ENCODE assay signal across 13 cellular contexts in genomic region chr1:158007949-158008386, GRCh38. TPM values are rescaled to one million over a fixed set of nuclear protein-coding genes. Genes with fewer than 3 reads are reported as not detected.
DNase-seq lines count a peak whose midpoint lies in the region; ATAC-seq and TF ChIP-seq lines count a peak whose summit lies in the region.
"Had no signal": no experiment of that assay in that cellular context is flagged by ENCODE, and none has a peak within 500 bp of the region (broad histone marks: within the 10 kb centered on the region; RNA-seq: fewer than 3 reads in every experiment).

No MANE protein-coding gene starts in this region.

- TF ChIP-seq CTCF in endothelial cell (IDR thresholded peaks at IDR 0.05; ENCODE audit: unreplicated experiment) (no peak), nephron (IDR thresholded peaks at IDR 0.05; ENCODE audit: unreplicated experiment in 3 of 3) (no peak), upper lobe of right lung (IDR thresholded peaks at IDR 0.05) (no peak)

- H3K27ac Mint-ChIP-seq in endothelial cell (ENCODE audit: unreplicated experiment) (peak overlapping the region; percentile 42), nephron (peak overlapping the region; percentile 96 to 97 (median 97))
- H3K27ac Mint-ChIP-seq: activated T-helper 1 cell treated with anti-CD3 and anti-CD28 coated beads, Interleukin-12 subunit alpha, Interleukin-12 subunit beta, Interleukin-2, Interleukin-4 antibody, amounts not matched to agents 30 ng/mL and 10 ng/mL and 1 ng/mL, durations not matched to agents 14 hours and 24 hours and 36 hours had no signal

- no peak overlapping the region for H3K4me3 ChIP-seq in upper lobe of right lung

- peaks cover 70% of the 10 kb centered on the region for H3K4me1 Mint-ChIP-seq in endothelial cell (ENCODE audit: unreplicated experiment)
- H3K4me1 Mint-ChIP-seq in nephron: peaks cover 95% of the 10 kb centered on the region
- H3K4me1 Mint-ChIP-seq: stimulated activated naive CD8-positive, alpha-beta T cell treated with anti-CD3 and anti-CD28 coated beads, Interleukin-15, amount 100 ng/mL, for 72 hours had no signal

- ATAC-seq in upper lobe of right lung (no peak), HG02642 (IDR thresholded peaks at IDR 0.05; ENCODE audit: poor library complexity, unreplicated experiment) (no peak), GM18868 (IDR thresholded peaks at IDR 0.05; ENCODE audit: unreplicated experiment) (no peak)
- ATAC-seq: stimulated activated naive CD8-positive, alpha-beta T cell treated with anti-CD3 and anti-CD28 coated beads, Interleukin-15, amount 100 ng/mL, for 72 hours had no signal

- peak; percentile 97 for DNase-seq in NCI-H69 (lab: John Stamatoyannopoulos, UW)
- no peak for DNase-seq in endothelial cell (ENCODE audit: low spot score)
- no peak for DNase-seq in upper lobe of right lung
- no peak for DNase-seq in SHP77 treated with DMSO at 0.1 percent for 48 hours (lab: John Stamatoyannopoulos, UW)
- DNase-seq: cerebellar nuclear complex; head of caudate nucleus; NCI-H1436 treated with DMSO at 0.1 percent for 48 hours; stimulated activated naive CD8-positive, alpha-beta T cell treated with anti-CD3 and anti-CD28 coated beads, Interleukin-15, amount 100 ng/mL, for 72 hours had no signal

- H3K4me3 Mint-ChIP-seq in endothelial cell (ENCODE audit: unreplicated experiment) (no peak overlapping the region), nephron (peak overlapping the region; percentile 64 to 67 (median 64))
- H3K4me3 Mint-ChIP-seq: activated T-helper 1 cell treated with anti-CD3 and anti-CD28 coated beads, Interleukin-12 subunit alpha, Interleukin-12 subunit beta, Interleukin-2, Interleukin-4 antibody, amounts not matched to agents 30 ng/mL and 10 ng/mL and 1 ng/mL, durations not matched to agents 14 hours and 24 hours and 36 hours; stimulated activated naive CD8-positive, alpha-beta T cell treated with anti-CD3 and anti-CD28 coated beads, Interleukin-15, amount 100 ng/mL, for 72 hours had no signal

- H3K4me1 ChIP-seq in upper lobe of right lung: peaks cover 73% of the 10 kb centered on the region

- no peaks in the 10 kb centered on the region for H3K36me3 ChIP-seq in upper lobe of right lung

- H3K27ac ChIP-seq in upper lobe of right lung: peak overlapping the region; percentile 82

- peaks cover 18% of the 10 kb centered on the region for H3K36me3 Mint-ChIP-seq in endothelial cell (ENCODE audit: low read depth, unreplicated experiment)
- peaks cover 28% of the 10 kb centered on the region for H3K36me3 Mint-ChIP-seq in nephron (ENCODE audit: low read depth)

- H3K9me3 ChIP-seq in upper lobe of right lung: no peaks in the 10 kb centered on the region

- no peaks in the 10 kb centered on the region for H3K27me3 ChIP-seq in upper lobe of right lung

- intact Hi-C loops in upper lobe of right lung (cut with DNase I): no loop called here

- peaks cover 5% of the 10 kb centered on the region for H3K27me3 Mint-ChIP-seq in endothelial cell (ENCODE audit: unreplicated experiment)
- H3K27me3 Mint-ChIP-seq in nephron (ENCODE audit: low read depth): peaks cover 4% of the 10 kb centered on the region

- H3K9me3 Mint-ChIP-seq in endothelial cell (ENCODE audit: unreplicated experiment): no peaks in the 10 kb centered on the region
- H3K9me3 Mint-ChIP-seq in nephron: no peaks in the 10 kb centered on the region
- H3K9me3 Mint-ChIP-seq: activated T-helper 1 cell treated with anti-CD3 and anti-CD28 coated beads, Interleukin-12 subunit alpha, Interleukin-12 subunit beta, Interleukin-2, Interleukin-4 antibody, amounts not matched to agents 30 ng/mL and 10 ng/mL and 1 ng/mL, durations not matched to agents 14 hours and 24 hours and 36 hours; stimulated activated naive CD8-positive, alpha-beta T cell treated with anti-CD3 and anti-CD28 coated beads, Interleukin-15, amount 100 ng/mL, for 72 hours had no signal

RNA-seq across cellular contexts. Expression of gene KIRREL1, which starts 14.5 kb away (rescaled TPM):
- total RNA-seq in endothelial cell (ENCODE audit: unreplicated experiment): 66.8 TPM
- 40.8 TPM for total RNA-seq in upper lobe of right lung
- total RNA-seq: activated T-helper 1 cell treated with anti-CD3 and anti-CD28 coated beads, Interleukin-12 subunit alpha, Interleukin-12 subunit beta, Interleukin-2, Interleukin-4 antibody, amounts not matched to agents 30 ng/mL and 10 ng/mL and 1 ng/mL, durations not matched to agents 14 hours and 24 hours and 36 hours; OCI-LY7 had no signal
